In genomic region chr2:30267161-30267568, GRCh38 we compare ENCODE assay signal across 10 cellular contexts. TPM values are rescaled to one million over a fixed set of nuclear protein-coding genes. Genes with fewer than 3 reads are reported as not detected.
DNase-seq lines count a peak whose midpoint lies in the region; ATAC-seq and TF ChIP-seq lines count a peak whose summit lies in the region.
"Had no signal": no experiment of that assay in that cellular context is flagged by ENCODE, and none has a peak within 500 bp of the region (broad histone marks: within the 10 kb centered on the region; RNA-seq: fewer than 3 reads in every experiment).

No MANE protein-coding gene starts in this region.

- no peak overlapping the region for H2AK9ac ChIP-seq in IMR-90 (replicated peaks; ENCODE audit: low read depth, low read length, poor library complexity)

- peak overlapping the region; percentile 99 for H2BK20ac ChIP-seq in IMR-90 (ENCODE audit: low read depth, low read length)

- peak overlapping the region; percentile 85 for H4K5ac ChIP-seq in IMR-90 (ENCODE audit: low read depth, low read length)

- H3F3A ChIP-seq in PC-3 (ENCODE audit: low read length, unreplicated experiment), result no peaks in the 10 kb centered on the region

- no peak overlapping the region for H3K4me3 ChIP-seq in IMR-90 (ENCODE audit: insufficient read depth, low read depth, low read length)
- no peak overlapping the region for H3K4me3 ChIP-seq in coronary artery
- H3K4me3 ChIP-seq in PC-3 (ENCODE audit: low read length), result no peak overlapping the region
- H3K4me3 ChIP-seq in upper lobe of left lung, result no peak overlapping the region
- H3K4me3 ChIP-seq: uterus had no signal

- H3K14ac ChIP-seq in IMR-90 (replicated peaks; ENCODE audit: low read depth, low read length), result peak overlapping the region; percentile 16

- H3K4me1 ChIP-seq in IMR-90 (ENCODE audit: control insufficient read depth, insufficient read depth, low read length) (peaks cover 11% of the 10 kb centered on the region), PC-3 (ENCODE audit: insufficient read depth, low read length) (no peaks in the 10 kb centered on the region), upper lobe of left lung (peaks cover 23 to 42% (median 27%) of the 10 kb centered on the region in 4 donors)

- WGBS in IMR-90 (ENCODE audit: extremely low coverage in 2 of 2, insufficient read length in 1 of 2), 2 experiments, result 92% methylated on average over 2 of the region's 8 CpGs; no CpG with 5 or more reads in 1 of the 2 experiments
- WGBS in upper lobe of left lung, 2 donors, result 82 to 90% methylated on average over 8 of the region's 8 CpGs

- peaks cover 73% of the 10 kb centered on the region for H3K4me1 Mint-ChIP-seq in activated CD4-positive, alpha-beta T cell treated with anti-CD3 and anti-CD28 coated beads, Interleukin-2, amount 10 ng/mL, durations not matched to agents 24 days and 14 days

- H3K4me2 ChIP-seq in IMR-90 (ENCODE audit: low read depth, low read length) (no peak overlapping the region), PC-3 (ENCODE audit: low read length) (no peak overlapping the region)

- H3K23ac ChIP-seq in IMR-90 (ENCODE audit: low read depth, low read length), result peak overlapping the region; percentile 40; the same call in 1 of the 2 replicates

- no peak for TF ChIP-seq POLR2A in IMR-90 (IDR thresholded peaks at IDR 0.05; ENCODE audit: low read depth, low read length)
- TF ChIP-seq POLR2A in upper lobe of left lung (IDR thresholded peaks at IDR 0.05), result no peak

- H2AFZ ChIP-seq in IMR-90 (replicated peaks; ENCODE audit: low read length, poor library complexity) (no peak overlapping the region), PC-3 (ENCODE audit: low read length) (no peak overlapping the region)

- H3K27me3 Mint-ChIP-seq in activated CD4-positive, alpha-beta T cell treated with anti-CD3 and anti-CD28 coated beads, Interleukin-2, amount 10 ng/mL, durations not matched to agents 24 days and 14 days, result no peaks in the 10 kb centered on the region

- peak overlapping the region; percentile 93; the same call in 2 of the 3 replicates for H2BK15ac ChIP-seq in IMR-90 (ENCODE audit: low read depth, low read length)

- H3K27ac ChIP-seq in IMR-90 (ENCODE audit: insufficient read depth, low read length), result peak overlapping the region; percentile 100; the same call in 1 of the 2 replicates
- H3K27ac ChIP-seq in coronary artery, result no peak overlapping the region
- H3K27ac ChIP-seq in PC-3 (ENCODE audit: low read length), result no peak overlapping the region
- peak overlapping the region in 1 of 4 donors; percentile 75 for H3K27ac ChIP-seq in upper lobe of left lung

- H3K27me3 ChIP-seq in IMR-90 (ENCODE audit: control insufficient read depth, insufficient read depth, low read length) (no peaks in the 10 kb centered on the region), PC-3 (ENCODE audit: low read length) (no peaks in the 10 kb centered on the region), upper lobe of left lung (no peaks in the 10 kb centered on the region)
- H3K27me3 ChIP-seq: uterus had no signal

- H3K79me2 ChIP-seq in PC-3 (ENCODE audit: low read length), result no peaks in the 10 kb centered on the region

- intact Hi-C loops in IMR-90 (cut with micrococcal nuclease), result no loop called here
- intact Hi-C loops in activated CD4-positive, alpha-beta T cell treated with anti-CD3 and anti-CD28 coated beads, Interleukin-2, amount 10 ng/mL, durations not matched to agents 24 days and 14 days (cut with micrococcal nuclease), result loop anchor here (1.0 to 2.0 kb wide), 7 partner anchors 14 to 206 kb away; no protein-coding TSS in a partner anchor
- intact Hi-C loops in PC-3 (cut with micrococcal nuclease), result no loop called here

- BruUV-seq in IMR-90 (replicated peaks; lab: Mats Ljungman, UMichigan) (no TSS peak), PC-3 (replicated peaks; lab: Mats Ljungman, UMichigan) (no TSS peak)

- H3K4me3 Mint-ChIP-seq in activated CD4-positive, alpha-beta T cell treated with anti-CD3 and anti-CD28 coated beads, Interleukin-2, amount 10 ng/mL, durations not matched to agents 24 days and 14 days, result peak overlapping the region; percentile 90

- TF ChIP-seq RAD21 in IMR-90 (IDR thresholded peaks at IDR 0.05; ENCODE audit: low read length), result no peak

- H2BK120ac ChIP-seq in IMR-90 (ENCODE audit: low read depth, low read length), result peak overlapping the region; percentile 98

- H3K36me3 ChIP-seq in IMR-90 (ENCODE audit: control insufficient read depth, insufficient read depth, low read length) (no peaks in the 10 kb centered on the region), PC-3 (ENCODE audit: low read depth, low read length) (no peaks in the 10 kb centered on the region), upper lobe of left lung (no peaks in the 10 kb centered on the region)
- H3K36me3 ChIP-seq: uterus had no signal

- peak overlapping the region; percentile 99 for H4K91ac ChIP-seq in IMR-90 (ENCODE audit: insufficient read depth, low read depth, low read length)

- H3K4ac ChIP-seq in IMR-90 (ENCODE audit: low read depth, low read length), result peak overlapping the region; percentile 99

- POLR2A ChIA-PET in IMR-90 (lab: Charles Lee; ENCODE audit: unreplicated experiment) (no interaction called here), PC-3 (lab: Charles Lee; ENCODE audit: unreplicated experiment) (no interaction called here)

- peaks cover 7 to 15% of the 10 kb centered on the region in 2 experiments; a peak in 2 of 4 replicates for H3K79me1 ChIP-seq in IMR-90 (ENCODE audit: low read depth in 1 of 2, low read length in 2 of 2)

- peaks cover 8% of the 10 kb centered on the region for H3K9me1 ChIP-seq in IMR-90 (ENCODE audit: insufficient read depth, low read length)

- DNase-seq in IMR-90 (no peak), coronary artery (ENCODE audit: low spot score) (peak; percentile 56), PC-3 (no peak), upper lobe of left lung (no peak)
- peak; percentile 81 for DNase-seq in activated CD4-positive, alpha-beta T cell treated with anti-CD3 and anti-CD28 coated beads, Interleukin-2, amount 10 ng/mL, durations not matched to agents 24 days and 14 days
- DNase-seq in stimulated activated CD4-positive, alpha-beta T cell treated with anti-CD3 and anti-CD28 coated beads, Interleukin-4, amount 100 ng/mL, for 24 hours, result peak; percentile 68
- DNase-seq: hypothalamus, uterus had no signal

- H4K20me1 ChIP-seq in IMR-90 (ENCODE audit: insufficient read depth, low read length) (no peaks in the 10 kb centered on the region), PC-3 (ENCODE audit: low read length) (no peaks in the 10 kb centered on the region)

- no peak for ATAC-seq in IMR-90 (ENCODE audit: low read depth)
- ATAC-seq in PC-3, result no peak
- ATAC-seq in HG02610 (IDR thresholded peaks at IDR 0.05; ENCODE audit: unreplicated experiment), result no peak
- no peak for ATAC-seq in upper lobe of left lung (ENCODE audit: low FRiP score in 2 of 2)
- ATAC-seq in GM18907 (IDR thresholded peaks at IDR 0.05; ENCODE audit: unreplicated experiment), result no peak

- H3K9me2 ChIP-seq in PC-3 (replicated peaks; ENCODE audit: low read length), result no peaks in the 10 kb centered on the region

- H3K9me3 Mint-ChIP-seq in activated CD4-positive, alpha-beta T cell treated with anti-CD3 and anti-CD28 coated beads, Interleukin-2, amount 10 ng/mL, durations not matched to agents 24 days and 14 days, result peaks cover 13% of the 10 kb centered on the region

- no peak overlapping the region for H3K56ac ChIP-seq in IMR-90 (ENCODE audit: extremely low read depth, insufficient read depth, low read length)

- H4K8ac ChIP-seq in IMR-90 (ENCODE audit: low read depth in 2 of 2, low read length in 2 of 2), result peak overlapping the region; percentile 54 to 95; a peak in 3 of 4 replicates

- dilution Hi-C loops in IMR-90 (cut with HindIII; ENCODE audit: low sequenced_read_pairs, unreplicated experiment), result no loop called here

- H3K36me3 Mint-ChIP-seq in activated CD4-positive, alpha-beta T cell treated with anti-CD3 and anti-CD28 coated beads, Interleukin-2, amount 10 ng/mL, durations not matched to agents 24 days and 14 days (ENCODE audit: low read depth), result peaks cover 27% of the 10 kb centered on the region

- no peak for TF ChIP-seq EP300 in upper lobe of left lung (IDR thresholded peaks at IDR 0.05)

- H3K9me3 ChIP-seq in IMR-90 (ENCODE audit: control insufficient read depth, insufficient read depth, low read length) (peaks cover 8% of the 10 kb centered on the region), PC-3 (ENCODE audit: low read length) (no peaks in the 10 kb centered on the region), upper lobe of left lung (no peaks in the 10 kb centered on the region)

- no peak for TF ChIP-seq CTCF in IMR-90 (conservative IDR thresholded peaks at IDR 0.05; ENCODE audit: low read depth, low read length)
- TF ChIP-seq CTCF in coronary artery (IDR thresholded peaks at IDR 0.05), result no peak
- TF ChIP-seq CTCF in PC-3 (conservative IDR thresholded peaks at IDR 0.05; ENCODE audit: low read depth, low read length), result no peak
- TF ChIP-seq CTCF in upper lobe of left lung (IDR thresholded peaks at IDR 0.05), result no peak

- H2AK5ac ChIP-seq in IMR-90 (ENCODE audit: low read depth, low read length), result peak overlapping the region; percentile 73

- CTCF ChIA-PET in IMR-90 (lab: Yijun Ruan, JAX), result interaction anchor here (0.6 kb wide), 1 partner anchor 263 kb away, joined by 4 read pairs; no protein-coding TSS in a partner anchor
- CTCF ChIA-PET in PC-3 (lab: Charles Lee), result no interaction called here

- peak overlapping the region; percentile 99 for H3K27ac Mint-ChIP-seq in activated CD4-positive, alpha-beta T cell treated with anti-CD3 and anti-CD28 coated beads, Interleukin-2, amount 10 ng/mL, durations not matched to agents 24 days and 14 days

- peak overlapping the region; percentile 74 for H3K18ac ChIP-seq in IMR-90 (ENCODE audit: low read depth, low read length)

- in situ Hi-C loops in IMR-90 (cut with MboI; ENCODE audit: low sequenced_read_pairs), result no loop called here

- H3K9ac ChIP-seq in IMR-90 (ENCODE audit: low read depth, low read length), result no peak overlapping the region
- H3K9ac ChIP-seq in PC-3 (ENCODE audit: low read length), result no peak overlapping the region

- peak overlapping the region; percentile 31 for H2BK5ac ChIP-seq in IMR-90 (ENCODE audit: low read depth, low read length, poor library complexity, severe bottlenecking)

TF ChIP-seq in IMR-90, 13 proteins besides CTCF, POLR2A, EP300 and RAD21 (continues in another document):
- no peak for TF ChIP-seq MAFK (IDR thresholded peaks at IDR 0.05; ENCODE audit: low read depth, low read length)
- no peak for TF ChIP-seq CEBPB (IDR thresholded peaks at IDR 0.05; ENCODE audit: low read depth, low read length)
- no peak for TF ChIP-seq SMC3 (IDR thresholded peaks at IDR 0.05; ENCODE audit: low read depth, low read length)
- TF ChIP-seq NFE2L2 (IDR thresholded peaks at IDR 0.05; ENCODE audit: low read depth, low read length), result no peak
- no peak for TF ChIP-seq MXI1 (IDR thresholded peaks at IDR 0.05; ENCODE audit: borderline replicate concordance, low read depth, low read length)

RNA-seq across cellular contexts. Expression of gene LBH, which starts 35.8 kb away (rescaled TPM):
- total RNA-seq in IMR-90 (2012; rRNA removed) (155 and 158 TPM in 2 replicates), PC-3 (2014; rRNA removed) (0.40 and 5.8 TPM in 2 replicates), upper lobe of left lung (100 to 1,000 TPM in 4 of 6 donors, 10 to 100 TPM in 2; 45.6 to 270 (median 154) TPM)
- polyA plus RNA-seq in IMR-90 (2012; rRNA removed), result 163 and 202 TPM in 2 replicates
- 108 and 247 TPM in 2 replicates for polyA plus RNA-seq in IMR-90 (2012; cell fraction: cytosol; rRNA removed)
- polyA plus RNA-seq in IMR-90 (2012; cell fraction: nucleus; rRNA removed; ENCODE audit: low replicate concordance), result 92.9 and 150 TPM in 2 replicates
- 176 and 184 TPM in 2 replicates for total RNA-seq in activated CD4-positive, alpha-beta T cell treated with anti-CD3 and anti-CD28 coated beads, Interleukin-2, amount 10 ng/mL, durations not matched to agents 24 days and 14 days

Comparison
In these comparisons a context has a peak if more than half of its experiments do, and no peak if none do; other contexts are left out.
1. DNase-seq: peak in activated CD4-positive, alpha-beta T cell treated with anti-CD3 and anti-CD28 coated beads, Interleukin-2, amount 10 ng/mL, durations not matched to agents 24 days and 14 days (single experiment), coronary artery (single experiment) and stimulated activated CD4-positive, alpha-beta T cell treated with anti-CD3 and anti-CD28 coated beads, Interleukin-4, amount 100 ng/mL, for 24 hours (single experiment); none in IMR-90 (single experiment), PC-3 (single experiment) and upper lobe of left lung (0 of 2).